8 cellular contexts compared by ENCODE assay signal in genomic region chr22:46058591-46059519, GRCh38.
A peak's percentile ranks its signal among the peaks of the same experiment; 100 is the strongest.
DNase-seq lines count a peak whose midpoint lies in the region; ATAC-seq, FAIRE-seq and TF ChIP-seq lines count a peak whose summit lies in the region.

No MANE protein-coding gene starts in this region.

- TF ChIP-seq RAD21 in liver (IDR thresholded peaks at IDR 0.05): no peak
- no peak for TF ChIP-seq RAD21 in HepG2 (CRISPR knock-in tag; IDR thresholded peaks at IDR 0.05)

- intact Hi-C loops in HepG2 (cut with micrococcal nuclease; ENCODE audit: unreplicated experiment) (no loop called here), mucosa of descending colon (cut with DNase I, micrococcal nuclease) (no loop called here), aorta (cut with DNase I) (loop anchor here in 1 of 2 donors (5.0 kb wide), 1 partner anchor 47 kb away; no protein-coding TSS in a partner anchor)

- CTCF ChIA-PET in HepG2 (lab: Yijun Ruan, JAX; ENCODE audit: low intra/inter-chr PET ratio, low total read pairs): no interaction called here

- TF ChIP-seq CTCF in liver (IDR thresholded peaks at IDR 0.05; ENCODE audit: low read depth, low read length, missing input control) (no peak), HepG2 (CRISPR knock-in tag; IDR thresholded peaks at IDR 0.05) (no peak), brain microvascular endothelial cell (IDR thresholded peaks at IDR 0.05; ENCODE audit: low read depth, low read length, missing control alignments) (no peak), mucosa of descending colon (IDR thresholded peaks at IDR 0.05) (no peak)

- H3K9me3 ChIP-seq in liver (ENCODE audit: control insufficient read depth in 4 of 4, low read length in 3 of 4) (no peaks in the 10 kb centered on the region), HepG2 (ENCODE audit: low read length) (no peaks in the 10 kb centered on the region), mucosa of descending colon (no peaks in the 10 kb centered on the region), aorta (ENCODE audit: control insufficient read depth, low read length) (no peaks in the 10 kb centered on the region)

- ATAC-seq in HepG2: no peak
- ATAC-seq in mucosa of descending colon: no peak
- no peak for ATAC-seq in aorta (ENCODE audit: low FRiP score)
- ATAC-seq in GM18498 (IDR thresholded peaks at IDR 0.05; ENCODE audit: unreplicated experiment): no peak

- no peak overlapping the region for H3K4me2 ChIP-seq in HepG2 (ENCODE audit: low read depth, low read length)

- POLR2A ChIA-PET in HepG2 (lab: Yijun Ruan, JAX): no interaction called here

- no TSS peak for BruUV-seq in HepG2 (replicated peaks; lab: Mats Ljungman, UMichigan)

- no peak for TF ChIP-seq POLR2A in HepG2 (IDR thresholded peaks at IDR 0.05; ENCODE audit: insufficient read depth in 1 of 2, low read depth in 2 of 2, low read length in 2 of 2)

- H3K4me1 ChIP-seq in liver (ENCODE audit: control insufficient read depth in 4 of 4, insufficient read depth in 4 of 4, low read length in 3 of 4): peaks cover 12 to 46% (median 32%) of the 10 kb centered on the region in 4 donors
- H3K4me1 ChIP-seq in HepG2 (ENCODE audit: insufficient read depth, low read length): 0 out of 2 replicates have a peak, but pooled peaks cover 6% of the 10 kb centered on the region
- H3K4me1 ChIP-seq in mucosa of descending colon (ENCODE audit: low read depth): peaks cover 28% of the 10 kb centered on the region
- peaks cover 0 to 2% of the 10 kb centered on the region in 2 donors for H3K4me1 ChIP-seq in aorta (ENCODE audit: control insufficient read depth in 1 of 2, insufficient read depth in 2 of 2, low read length in 2 of 2)

- H3K36me3 ChIP-seq in liver (ENCODE audit: control insufficient read depth in 4 of 4, insufficient read depth in 3 of 4, low read depth in 1 of 4, low read length in 3 of 4) (no peaks in the 10 kb centered on the region), HepG2 (replicated peaks in 1 of 2; ENCODE audit: control insufficient read depth in 1 of 2, insufficient read depth in 2 of 2, low read length in 2 of 2) (no peaks in the 10 kb centered on the region), brain microvascular endothelial cell (replicated peaks) (no peaks in the 10 kb centered on the region), mucosa of descending colon (ENCODE audit: low read depth) (no peaks in the 10 kb centered on the region), aorta (ENCODE audit: control insufficient read depth in 1 of 2, insufficient read depth in 2 of 2, low read length in 1 of 2) (no peaks in the 10 kb centered on the region)

- H3K27me3 ChIP-seq in liver (ENCODE audit: control insufficient read depth in 4 of 4, insufficient read depth in 4 of 4, low read length in 3 of 4) (no peaks in the 10 kb centered on the region), HepG2 (ENCODE audit: control insufficient read depth in 1 of 2, insufficient read depth in 2 of 2, low read length in 2 of 2) (peaks cover 21 to 88% of the 10 kb centered on the region in 2 experiments), brain microvascular endothelial cell (replicated peaks) (no peaks in the 10 kb centered on the region), aorta (ENCODE audit: control insufficient read depth in 1 of 2, insufficient read depth in 2 of 2, low read length in 1 of 2) (no peaks in the 10 kb centered on the region)

- no peak overlapping the region for H2AFZ ChIP-seq in HepG2 (ENCODE audit: low read length)

- 87% methylated on average over 25 of the region's 25 CpGs for WGBS in liver
- 50% methylated on average over 17 of the region's 25 CpGs for WGBS in HepG2 (ENCODE audit: low lambda C conversion rate)
- WGBS in aorta, 2 donors: 46 to 48% methylated on average over 25 of the region's 25 CpGs

- peak overlapping the region; percentile 75 to 87 for H3K27ac ChIP-seq in liver (ENCODE audit: low read depth in 1 of 2, low read length in 2 of 2)
- H3K27ac ChIP-seq in HepG2 (ENCODE audit: extremely low read length, insufficient read depth, low read length): no peak overlapping the region
- peak overlapping the region; percentile 25 for H3K27ac ChIP-seq in brain microvascular endothelial cell
- H3K27ac ChIP-seq in aorta (ENCODE audit: low read depth in 1 of 2, low read length in 2 of 2): peak overlapping the region; percentile 41 to 47

- in situ Hi-C loops in HepG2 (cut with HindIII; ENCODE audit: extremely low pct_ligation_motif_present, low pct_unique_long_range_greater_than_20kb) (no loop called here), brain microvascular endothelial cell (cut with HindIII; ENCODE audit: low pct_ligation_motif_present, low sequenced_read_pairs) (no loop called here)

- H3K4me3 ChIP-seq in liver (ENCODE audit: low read depth in 1 of 3, low read length in 3 of 3) (no peak overlapping the region), HepG2 (replicated peaks in 1 of 3; ENCODE audit: insufficient read depth in 1 of 3, low read depth in 2 of 3, low read length in 3 of 3) (no peak overlapping the region), brain microvascular endothelial cell (ENCODE audit: low read depth, low read length) (no peak overlapping the region), mucosa of descending colon (no peak overlapping the region), aorta (ENCODE audit: low read length in 2 of 2) (no peak overlapping the region)

- H4K20me1 ChIP-seq in HepG2 (ENCODE audit: insufficient read depth, low read length): peaks cover 4% of the 10 kb centered on the region; the same call in 1 of the 2 replicates

- no peak for DNase-seq in HepG2 (ENCODE audit: low spot score)
- DNase-seq in brain microvascular endothelial cell: no peak
- peak in 2 of 3 donors; percentile 41 to 56 for DNase-seq in mucosa of descending colon
- peak in 1 of 2 donors; percentile 46 for DNase-seq in aorta
- DNase-seq in NK-92 (lab: John Stamatoyannopoulos, UW; ENCODE audit: unreplicated experiment): no peak
- DNase-seq in NCI-H2081 (lab: John Stamatoyannopoulos, UW): no peak

- FAIRE-seq in HepG2 (lab: Jason Lieb, UNC): no peak

- H3K9ac ChIP-seq in liver (ENCODE audit: low read depth in 1 of 2, low read length in 2 of 2) (peak overlapping the region in 1 of 2 donors; percentile 54), HepG2 (ENCODE audit: insufficient read depth, low read depth, low read length) (no peak overlapping the region)

- no peak for TF ChIP-seq EP300 in HepG2 (IDR thresholded peaks at IDR 0.05; ENCODE audit: low read depth in 2 of 2, low read length in 2 of 2)
- no peak for TF ChIP-seq EP300 in HepG2 (CRISPR knock-in tag; IDR thresholded peaks at IDR 0.05; ENCODE audit: borderline replicate concordance)

- no peaks in the 10 kb centered on the region for H3K79me2 ChIP-seq in HepG2 (ENCODE audit: insufficient read depth, low read length)

TF ChIP-seq in liver, 16 proteins besides CTCF, POLR2A, EP300 and RAD21:
- TF ChIP-seq SP1 (IDR thresholded peaks at IDR 0.05) (no peak), EGR1 (IDR thresholded peaks at IDR 0.05; ENCODE audit: low read depth in 2 of 2) (no peak), FOXA2 (IDR thresholded peaks at IDR 0.05) (no peak)

TF ChIP-seq in HepG2, 621 proteins besides CTCF, POLR2A, EP300 and RAD21:
- TF ChIP-seq NFKBIZ (CRISPR knock-in tag; IDR thresholded peaks at IDR 0.05): no peak

Comparison
In these comparisons a context has a peak if more than half of its experiments do, and no peak if none do; other contexts are left out.
1. DNase-seq: peak in mucosa of descending colon (2 of 3); none in HepG2 (single experiment), brain microvascular endothelial cell (single experiment), NK-92 (single experiment) and NCI-H2081 (0 of 2).